In the genomic region with DNA sequence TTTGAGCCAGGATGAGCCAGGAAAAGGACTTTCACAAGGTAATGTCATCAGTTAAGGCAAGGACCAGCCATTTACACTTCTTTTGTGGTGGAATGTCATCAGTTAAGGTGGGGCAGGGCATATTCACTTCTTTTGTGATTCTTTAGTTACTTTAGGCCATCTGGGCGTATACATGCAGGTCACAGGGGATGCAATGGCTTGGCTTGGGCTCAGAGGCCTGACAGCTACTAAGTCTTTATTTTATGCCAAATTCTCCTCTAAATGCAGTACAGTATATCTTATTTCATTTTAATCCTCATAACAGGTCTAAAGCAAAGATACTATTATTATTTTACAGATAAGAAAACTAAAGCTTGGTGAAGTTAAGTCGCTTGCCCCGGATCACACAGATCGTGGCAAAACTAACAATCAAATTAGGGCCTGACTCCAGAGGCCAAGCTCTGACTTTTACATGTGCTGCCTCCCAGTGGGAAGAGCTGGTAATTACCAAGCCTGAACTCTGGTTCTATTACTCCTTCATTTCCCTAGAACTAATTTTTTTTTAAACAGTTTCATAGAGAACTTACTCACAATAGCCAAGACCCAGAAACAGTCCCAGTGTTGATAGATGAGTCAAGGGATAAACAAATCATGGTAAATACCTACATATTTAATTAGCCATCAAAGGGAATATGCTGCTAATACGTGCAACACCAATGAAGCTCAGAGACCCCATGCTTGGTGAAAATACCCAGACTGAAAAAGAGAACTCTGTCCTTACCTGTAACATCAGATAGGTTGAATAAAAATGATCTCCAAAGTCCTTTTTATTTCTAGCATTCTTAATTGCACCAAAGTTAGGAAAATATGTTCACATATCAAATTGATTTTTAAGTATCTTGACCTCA, we compare ENCODE assay signal across 8 cellular contexts. TPM values are rescaled to one million over a fixed set of nuclear protein-coding genes. Genes with fewer than 3 reads are reported as not detected.
A peak's percentile ranks its signal among the peaks of the same experiment; 100 is the strongest.
DNase-seq lines count a peak whose midpoint lies in the region; ATAC-seq and TF ChIP-seq lines count a peak whose summit lies in the region.

No MANE protein-coding gene starts in this region.

- H3K4ac ChIP-seq in neuronal stem cell (ENCODE audit: low read length) = no peak overlapping the region

- H3K79me1 ChIP-seq in neuronal stem cell (ENCODE audit: low read depth, low read length) = no peaks in the 10 kb centered on the region

- peak; percentile 81 for DNase-seq in AG20443 (ENCODE audit: low spot score)
- DNase-seq in GM13977 (ENCODE audit: low spot score) = peak; percentile 66
- peak; percentile 50 for DNase-seq in NCI-H69 (lab: John Stamatoyannopoulos, UW)
- DNase-seq in activated CD8-positive, alpha-beta memory T cell treated with anti-CD3 and anti-CD28 coated beads for 24 hours = peak; percentile 75
- peak; percentile 73 for DNase-seq in fibroblast of peridontal ligament (ENCODE audit: extremely low read depth)
- DNase-seq in neuronal stem cell (ENCODE audit: low spot score) = peak; percentile 46

- no peak overlapping the region for H2BK12ac ChIP-seq in neuronal stem cell (ENCODE audit: low read length)

- H3K4me2 ChIP-seq in neuronal stem cell (ENCODE audit: insufficient read depth, low read length, poor library complexity, severe bottlenecking) = no peak overlapping the region

- no CpG with 5 or more reads among the region's 5 CpGs for WGBS in neuronal stem cell (ENCODE audit: extremely low coverage in 2 of 2, insufficient read length in 2 of 2, insufficient replicate concordance in 1 of 2), 2 donors

- no peak overlapping the region for H2BK120ac ChIP-seq in neuronal stem cell (ENCODE audit: low read depth, low read length)

- H3K4me1 ChIP-seq in neuronal stem cell (ENCODE audit: control insufficient read depth in 2 of 2, insufficient read depth in 1 of 2, low read depth in 1 of 2, low read length in 2 of 2) = no peaks in the 10 kb centered on the region

- no peak overlapping the region for H3K9ac ChIP-seq in neuronal stem cell (ENCODE audit: low read depth, low read length, poor library complexity)

- peak; percentile 87 for TF ChIP-seq CTCF in GM13977 (IDR thresholded peaks at IDR 0.05; ENCODE audit: extremely low read depth, insufficient read depth, missing control alignments)

- no peak overlapping the region for H4K8ac ChIP-seq in neuronal stem cell (ENCODE audit: low read depth, low read length)

- in situ Hi-C loops in GM13977 (cut with MboI; ENCODE audit: low pct_unique_long_range_greater_than_20kb, low sequenced_read_pairs, unreplicated experiment) = no loop called here

- no peaks in the 10 kb centered on the region for H3K36me3 ChIP-seq in neuronal stem cell (replicated peaks in 1 of 2; ENCODE audit: control insufficient read depth in 2 of 2, insufficient read depth in 2 of 2, low read length in 2 of 2)

- H3K27ac ChIP-seq in neuronal stem cell (replicated peaks; ENCODE audit: low read length) = no peak overlapping the region

- no peak overlapping the region for H3K18ac ChIP-seq in neuronal stem cell (ENCODE audit: low read length)

- H3K14ac ChIP-seq in neuronal stem cell (ENCODE audit: low read length) = no peak overlapping the region

- H3K9me3 ChIP-seq in neuronal stem cell (replicated peaks in 1 of 2; ENCODE audit: control insufficient read depth in 2 of 2, insufficient read depth in 1 of 2, low read depth in 1 of 2, low read length in 2 of 2) = no peaks in the 10 kb centered on the region

- no peak overlapping the region for H3K4me3 ChIP-seq in neuronal stem cell (ENCODE audit: low read length in 2 of 2)

- H2BK15ac ChIP-seq in neuronal stem cell (ENCODE audit: low read length) = no peak overlapping the region

- H2AFZ ChIP-seq in neuronal stem cell (ENCODE audit: low read length) = peak overlapping the region; percentile 65

- no peak overlapping the region for H4K91ac ChIP-seq in neuronal stem cell (ENCODE audit: low read depth, low read length, poor library complexity)

- no peak overlapping the region for H2AK5ac ChIP-seq in neuronal stem cell (ENCODE audit: low read depth, low read length)

- no peak overlapping the region for H3K23ac ChIP-seq in neuronal stem cell (ENCODE audit: low read depth, low read length, poor library complexity)

- H3K27me3 ChIP-seq in neuronal stem cell (ENCODE audit: control insufficient read depth in 3 of 3, insufficient read depth in 3 of 3, low read depth in 1 of 3, low read length in 3 of 3) = no peaks in the 10 kb centered on the region

- H2BK5ac ChIP-seq in neuronal stem cell (ENCODE audit: low read length) = no peak overlapping the region

- ATAC-seq in HG02870 (IDR thresholded peaks at IDR 0.05; ENCODE audit: unreplicated experiment) (peak; percentile 96), GM19455 (IDR thresholded peaks at IDR 0.05; ENCODE audit: unreplicated experiment) (no peak)

RNA-seq across cellular contexts. Expression of gene C7orf25, which starts 35.4 kb away (rescaled TPM):
- polyA plus RNA-seq in neuronal stem cell (2013, experiment 1 of 2) = 2.5 TPM
- polyA plus RNA-seq in neuronal stem cell (2013, experiment 2 of 2) = 2.4 TPM

RNA-seq across cellular contexts. Expression of gene PSMA2, which starts 55.5 kb away (rescaled TPM):
- 224 TPM for polyA plus RNA-seq in neuronal stem cell (2013, experiment 1 of 2)
- polyA plus RNA-seq in neuronal stem cell (2013, experiment 2 of 2) = 232 TPM

RNA-seq across cellular contexts. Expression of gene MRPL32, which starts 55.8 kb away (rescaled TPM):
- 96.2 TPM for polyA plus RNA-seq in neuronal stem cell (2013, experiment 1 of 2)
- polyA plus RNA-seq in neuronal stem cell (2013, experiment 2 of 2) = 101 TPM
